ENCODE assay signal across 8 cellular contexts in the genomic region with DNA sequence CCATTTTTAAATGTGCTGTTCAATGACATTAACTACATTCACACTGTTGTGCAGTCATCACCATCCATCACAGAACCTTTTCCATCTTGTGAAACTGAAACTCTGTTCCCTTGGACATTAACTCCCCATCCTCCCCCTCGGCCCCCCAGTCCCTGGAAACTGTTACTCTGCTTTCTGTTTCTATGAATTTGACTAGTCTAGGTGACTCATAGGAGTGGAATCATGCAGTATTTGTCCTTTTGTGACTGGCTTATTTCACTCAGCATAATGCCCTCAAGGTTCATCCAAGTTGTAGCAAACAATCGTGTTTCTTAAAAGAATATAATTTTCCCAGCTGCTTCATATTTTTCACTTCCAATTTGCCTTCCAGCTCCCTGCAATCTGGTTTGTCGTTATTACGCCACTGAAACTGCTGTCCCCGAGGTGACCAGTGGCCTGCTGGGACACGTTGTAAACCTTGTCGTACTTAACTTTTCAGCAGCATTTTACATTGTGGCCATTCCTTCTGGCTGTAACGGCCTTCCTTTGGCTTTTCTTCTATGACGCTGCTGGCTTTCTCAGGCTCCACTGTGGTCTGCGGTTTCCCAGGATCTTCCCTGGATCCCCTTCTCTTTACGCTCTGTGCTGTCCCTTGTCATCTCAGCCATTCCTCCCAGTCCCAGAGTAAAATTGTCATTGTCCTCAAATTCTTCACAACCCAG.
DNase-seq lines count a peak whose midpoint lies in the region; ATAC-seq and TF ChIP-seq lines count a peak whose summit lies in the region.

No MANE protein-coding gene starts in this region.

- H3K27me3 ChIP-seq in kidney epithelial cell (ENCODE audit: control insufficient read depth, insufficient read depth, low read length) = no peaks in the 10 kb centered on the region
- H3K27me3 ChIP-seq in CD8-positive, alpha-beta T cell (ENCODE audit: insufficient read depth, low read length) = no peaks in the 10 kb centered on the region

- intact Hi-C loops in CD8-positive, alpha-beta T cell (cut with DNase I, micrococcal nuclease) = loop anchor here in 1 of 2 experiments (10.0 kb wide), 2 partner anchors 65 to 305 kb away; no protein-coding TSS in a partner anchor

- no peaks in the 10 kb centered on the region for H3K9me3 ChIP-seq in CD8-positive, alpha-beta T cell (ENCODE audit: low read length)

- H3K9me3 Mint-ChIP-seq in CD8-positive, alpha-beta T cell = no peaks in the 10 kb centered on the region

- no peak for TF ChIP-seq CTCF in kidney epithelial cell (IDR thresholded peaks at IDR 0.05; ENCODE audit: insufficient read depth, low read length, poor library complexity, severe bottlenecking)
- no peak for TF ChIP-seq CTCF in CD8-positive, alpha-beta T cell (IDR thresholded peaks at IDR 0.05)

- no peak overlapping the region for H3K27ac Mint-ChIP-seq in CD8-positive, alpha-beta T cell

- H3K4me3 Mint-ChIP-seq in CD8-positive, alpha-beta T cell = no peak overlapping the region

- CTCF ChIA-PET in CD8-positive, alpha-beta T cell (lab: Charles Lee) = interaction anchor here (1.0 kb wide), 1 partner anchor 26 kb away, joined by 3 read pairs; no protein-coding TSS in a partner anchor

- POLR2A ChIA-PET in CD8-positive, alpha-beta T cell (lab: Charles Lee) = interaction anchor here (1.1 kb wide), 1 partner anchor 13 kb away, joined by 3 read pairs; no protein-coding TSS in a partner anchor

- no peak for ATAC-seq in CD8-positive, alpha-beta T cell
- ATAC-seq in GM21786 (IDR thresholded peaks at IDR 0.05; ENCODE audit: unreplicated experiment) = no peak

- H3K36me3 Mint-ChIP-seq in CD8-positive, alpha-beta T cell = peaks cover 32% of the 10 kb centered on the region

- H3K27ac ChIP-seq in CD8-positive, alpha-beta T cell (ENCODE audit: low read depth, low read length) = no peak overlapping the region

- H3K36me3 ChIP-seq in kidney epithelial cell (ENCODE audit: control insufficient read depth, insufficient read depth, low read length) = no peaks in the 10 kb centered on the region
- H3K36me3 ChIP-seq in CD8-positive, alpha-beta T cell (ENCODE audit: insufficient read depth, low read length) = no peaks in the 10 kb centered on the region

- no peaks in the 10 kb centered on the region for H3K4me1 ChIP-seq in CD8-positive, alpha-beta T cell (ENCODE audit: insufficient read depth, low read length)

- no peak overlapping the region for H3K4me3 ChIP-seq in kidney epithelial cell (ENCODE audit: low read depth, low read length)
- H3K4me3 ChIP-seq in CD8-positive, alpha-beta T cell (ENCODE audit: low read depth, low read length) = no peak overlapping the region

- H3K27me3 Mint-ChIP-seq in CD8-positive, alpha-beta T cell (ENCODE audit: low read depth) = no peaks in the 10 kb centered on the region

- DNase-seq in LHCN-M2 (ENCODE audit: low read depth) (peak; percentile 93), amniotic epithelial cell (ENCODE audit: low read depth) (peak; percentile 89), kidney epithelial cell (ENCODE audit: low read depth) (peak; percentile 70), GF-D8 (lab: John Stamatoyannopoulos, UW) (no peak), NCI-H510A (lab: John Stamatoyannopoulos, UW) (no peak)
- peak; percentile 16 to 24 for DNase-seq in stimulated activated CD8-positive, alpha-beta memory T cell treated with anti-CD3 and anti-CD28 coated beads, Interleukin-2, amount 100 ng/mL, for 48 hours (ENCODE audit: low read depth in 2 of 2)
- DNase-seq in CD8-positive, alpha-beta T cell = no peak

- H3K4me1 Mint-ChIP-seq in CD8-positive, alpha-beta T cell (ENCODE audit: low read depth) = peaks cover 5% of the 10 kb centered on the region

Comparison
In these comparisons a context has a peak if more than half of its experiments do, and no peak if none do; other contexts are left out.
1. DNase-seq: peak in LHCN-M2 (single experiment), amniotic epithelial cell (single experiment), kidney epithelial cell (single experiment) and stimulated activated CD8-positive, alpha-beta memory T cell treated with anti-CD3 and anti-CD28 coated beads, Interleukin-2, amount 100 ng/mL, for 48 hours (2 of 2); none in CD8-positive, alpha-beta T cell (0 of 7), GF-D8 (single experiment) and NCI-H510A (single experiment).